In the genomic region with DNA sequence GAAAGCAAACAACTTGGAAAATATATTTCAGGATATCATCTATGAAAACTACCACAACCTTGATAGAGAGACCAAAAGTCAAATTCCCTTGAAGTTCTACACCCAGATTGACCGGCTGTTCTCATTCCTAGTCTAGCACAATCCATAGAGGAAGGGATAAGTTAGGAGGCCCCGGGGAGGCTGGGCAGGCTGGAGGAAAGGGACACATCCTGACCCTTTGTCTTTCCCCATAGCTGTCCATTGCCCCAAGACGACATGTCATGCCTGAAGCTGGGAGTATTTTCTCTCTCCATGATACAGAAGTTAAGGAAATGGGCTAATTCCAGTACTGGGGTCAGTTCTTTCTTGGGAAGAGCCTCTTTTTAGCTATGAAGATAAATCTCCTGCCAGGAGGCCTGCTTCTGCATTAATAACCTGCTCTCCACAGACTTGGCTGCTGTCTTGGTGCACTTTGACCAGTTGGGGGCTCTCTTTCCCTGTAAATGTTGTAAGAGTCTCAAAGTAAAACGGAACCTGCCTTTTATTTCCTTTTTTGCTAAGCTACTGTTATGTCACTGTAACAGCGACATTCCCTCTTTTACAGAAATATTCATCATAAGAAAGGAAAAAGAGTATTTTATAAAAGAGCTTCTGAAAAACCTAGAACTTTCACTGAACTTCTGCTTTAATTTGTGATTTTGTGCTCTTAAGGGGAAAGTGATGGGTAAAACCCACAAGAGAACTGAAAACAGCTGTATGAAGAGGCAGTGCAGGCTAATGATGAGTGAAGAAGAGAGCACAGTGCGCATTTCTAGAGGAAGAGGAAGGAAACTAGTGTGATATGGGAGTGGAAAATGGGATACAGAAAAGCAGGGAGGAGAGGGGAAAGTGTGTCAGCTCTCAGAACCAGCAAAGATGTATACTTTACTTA, we compare ENCODE assay signal across 10 cellular contexts. TPM values are rescaled to one million over a fixed set of nuclear protein-coding genes. Genes with fewer than 3 reads are reported as not detected.
A peak's percentile ranks its signal among the peaks of the same experiment; 100 is the strongest.
DNase-seq lines count a peak whose midpoint lies in the region; ATAC-seq, FAIRE-seq and TF ChIP-seq lines count a peak whose summit lies in the region.
"Not testable (repeated sequence)": the region's sequence is repeated elsewhere in the genome, so short reads cannot be mapped to it uniquely, and the experiment has no call there.
"Had no signal": no experiment of that assay in that cellular context is flagged by ENCODE, and none has a peak within 500 bp of the region (broad histone marks: within the 10 kb centered on the region; RNA-seq: fewer than 3 reads in every experiment).

No MANE protein-coding gene starts in this region.

- not testable (repeated sequence) for H2AK5ac ChIP-seq in H1 (ENCODE audit: low read depth, low read length)

- H3K23me2 ChIP-seq in H1 (ENCODE audit: low read depth, low read length), result not testable (repeated sequence)

- H2BK20ac ChIP-seq in H1 (ENCODE audit: low read length), result not testable (repeated sequence)

- not testable (repeated sequence) for H3K79me1 ChIP-seq in H1 (ENCODE audit: low read depth, low read length)

- peak; percentile 65 for FAIRE-seq in H1 (lab: Jason Lieb, UNC)

- 55% methylated on average over 6 of the region's 6 CpGs; no CpG with 5 or more reads in 1 of the 2 experiments for WGBS in H1 (ENCODE audit: extremely low coverage in 1 of 2, insufficient coverage in 1 of 2, insufficient read length in 1 of 2, insufficient replicate concordance in 2 of 2, low coverage in 1 of 2, low lambda C conversion rate in 2 of 2, missing lambda C conversion rate in 1 of 2), 2 experiments
- 38 to 40% methylated on average over 6 of the region's 6 CpGs for WGBS in lung, 2 donors

- H3K79me2 ChIP-seq in H1 (ENCODE audit: control insufficient read depth in 1 of 2, insufficient read depth in 2 of 2, low read length in 2 of 2), result not testable (repeated sequence)

- H3K27me3 Mint-ChIP-seq in activated CD8-positive, alpha-beta T cell treated with anti-CD3 and anti-CD28 coated beads for 36 hours, result not testable (repeated sequence)

- H3K27ac ChIP-seq in H1 (ENCODE audit: low read depth, low read length); lung (ENCODE audit: low read depth in 1 of 2, low read length in 1 of 2): not testable (repeated sequence)

- peak overlapping the region; percentile 6 for H3K4me3 Mint-ChIP-seq in activated CD8-positive, alpha-beta T cell treated with anti-CD3 and anti-CD28 coated beads for 36 hours

- not testable (repeated sequence) for H3K27ac Mint-ChIP-seq in activated CD8-positive, alpha-beta T cell treated with anti-CD3 and anti-CD28 coated beads for 36 hours

- not testable (repeated sequence) for H3K4me1 Mint-ChIP-seq in activated CD8-positive, alpha-beta T cell treated with anti-CD3 and anti-CD28 coated beads for 36 hours (ENCODE audit: low read depth)

- H4K8ac ChIP-seq in H1 (ENCODE audit: extremely low read depth, insufficient read depth, low read length), result not testable (repeated sequence)

- H3K9me3 Mint-ChIP-seq in activated CD8-positive, alpha-beta T cell treated with anti-CD3 and anti-CD28 coated beads for 36 hours, result not testable (repeated sequence)

- H3K4ac ChIP-seq in H1 (replicated peaks; ENCODE audit: insufficient read length, low read depth, low read length), result not testable (repeated sequence)

- H4K20me1 ChIP-seq in H1 (replicated peaks in 1 of 2; ENCODE audit: control insufficient read depth in 1 of 2, insufficient read depth in 2 of 2, low read length in 2 of 2), result not testable (repeated sequence)

- DNase-seq in GDM1 (lab: John Stamatoyannopoulos, UW), result peak; percentile 32
- peak; percentile 23 for DNase-seq in NCI-H748 (lab: John Stamatoyannopoulos, UW; ENCODE audit: unreplicated experiment)
- DNase-seq in activated CD8-positive, alpha-beta T cell treated with anti-CD3 and anti-CD28 coated beads for 36 hours, result peak; percentile 64
- DNase-seq in H1 (ENCODE audit: low read depth in 1 of 2, low spot score in 2 of 2); lung (ENCODE audit: low spot score): not testable (repeated sequence)
- DNase-seq in stromal cell of bone marrow (ENCODE audit: low read depth), result peak; percentile 6

- ATAC-seq in GM21381 (IDR thresholded peaks at IDR 0.05; ENCODE audit: unreplicated experiment) (peak; percentile 90), HG03135 (IDR thresholded peaks at IDR 0.05; ENCODE audit: unreplicated experiment) (peak; percentile 91), lung (ENCODE audit: insufficient read depth, low FRiP score) (peak; percentile 64)
- peak; percentile 99 for ATAC-seq in activated CD8-positive, alpha-beta T cell treated with anti-CD3 and anti-CD28 coated beads for 36 hours

- not testable (repeated sequence) for H3K14ac ChIP-seq in H1 (ENCODE audit: insufficient read length)

- not testable (repeated sequence) for H4K91ac ChIP-seq in H1 (replicated peaks; ENCODE audit: insufficient read length, low read length)

- not testable (repeated sequence) for TF ChIP-seq EP300 in H1 (IDR thresholded peaks at IDR 0.05; ENCODE audit: borderline replicate concordance in 1 of 2, low read depth in 2 of 2, low read length in 2 of 2)

- peak; percentile 60 for TF ChIP-seq CTCF in activated CD8-positive, alpha-beta T cell treated with anti-CD3 and anti-CD28 coated beads for 36 hours (IDR thresholded peaks at IDR 0.05)
- TF ChIP-seq CTCF in H1 (IDR thresholded peaks at IDR 0.05; ENCODE audit: control extremely low read depth in 1 of 3, insufficient read depth in 1 of 3, low read depth in 1 of 3, low read length in 3 of 3) (peak in 2 of 3 experiments; percentile 52 to 56; a peak in 3 of 4 replicates), lung (IDR thresholded peaks at IDR 0.05; ENCODE audit: control extremely low read depth, extremely low read depth) (peak; percentile 18)

- H2BK5ac ChIP-seq in H1 (ENCODE audit: low read depth, low read length), result not testable (repeated sequence)

- peak; percentile 54 to 66 for TF ChIP-seq RAD21 in H1 (IDR thresholded peaks at IDR 0.05 in 1 of 2, conservative IDR thresholded peaks at IDR 0.05 in 1 of 2; ENCODE audit: low read depth in 2 of 2, low read length in 2 of 2)

- H3K23ac ChIP-seq in H1 (ENCODE audit: insufficient read length), result not testable (repeated sequence)

- H2BK12ac ChIP-seq in H1 (ENCODE audit: low read depth, low read length), result not testable (repeated sequence)

- H3K18ac ChIP-seq in H1 (ENCODE audit: extremely low read depth, low read length), result not testable (repeated sequence)

- POLR2A ChIA-PET in activated CD8-positive, alpha-beta T cell treated with anti-CD3 and anti-CD28 coated beads for 36 hours (lab: Charles Lee), result interaction anchor here (0.6 kb wide), 2 partner anchors 38 to 133 kb away, joined by 3 read pairs; no protein-coding TSS in a partner anchor
- POLR2A ChIA-PET in H1 (lab: Charles Lee; ENCODE audit: partially characterized antibody), result not testable (repeated sequence)

- H3K36me3 Mint-ChIP-seq in activated CD8-positive, alpha-beta T cell treated with anti-CD3 and anti-CD28 coated beads for 36 hours (ENCODE audit: low read depth), result not testable (repeated sequence)

- not testable (repeated sequence) for H3K4me1 ChIP-seq in H1 (replicated peaks in 1 of 4; ENCODE audit: control insufficient read depth in 3 of 4, insufficient read depth in 4 of 4, low read length in 3 of 4); lung (ENCODE audit: control insufficient read depth in 2 of 2, insufficient read depth in 2 of 2, low read length in 2 of 2)

- not testable (repeated sequence) for H3K9ac ChIP-seq in H1 (replicated peaks in 1 of 4; ENCODE audit: extremely low read depth in 1 of 4, low read depth in 3 of 4, low read length in 3 of 4)

- H3K4me3 ChIP-seq in H1 (ENCODE audit: extremely low read depth in 1 of 4, insufficient read depth in 2 of 4, low read depth in 3 of 4, low read length in 4 of 4); lung: not testable (repeated sequence)

- H4K5ac ChIP-seq in H1 (ENCODE audit: insufficient read length, low read depth, low read length), result not testable (repeated sequence)

- not testable (repeated sequence) for H2BK15ac ChIP-seq in H1 (ENCODE audit: low read length)

- not testable (repeated sequence) for H3K56ac ChIP-seq in H1 (replicated peaks; ENCODE audit: insufficient read length, low read depth, low read length)

- intact Hi-C loops in activated CD8-positive, alpha-beta T cell treated with anti-CD3 and anti-CD28 coated beads for 36 hours (cut with micrococcal nuclease), result not testable (repeated sequence)

- H3K36me3 ChIP-seq in H1 (ENCODE audit: control insufficient read depth in 2 of 4, insufficient read depth in 4 of 4, low read length in 3 of 4); lung (ENCODE audit: control insufficient read depth in 2 of 2, insufficient read depth in 2 of 2, low read length in 2 of 2): not testable (repeated sequence)

- CTCF ChIA-PET in activated CD8-positive, alpha-beta T cell treated with anti-CD3 and anti-CD28 coated beads for 36 hours (lab: Charles Lee), result interaction anchor here (0.6 to 4.6 kb wide), 49 partner anchors 8 to 1049 kb away, joined by 3 to 38 read pairs (median 4); partner anchors contain the start of genes IFNW1 and KLHL9
- CTCF ChIA-PET in H1 (lab: Charles Lee; ENCODE audit: partially characterized antibody), result interaction anchor here (0.7 to 3.3 kb wide), 49 partner anchors 9 to 1012 kb away, joined by 3 to 27 read pairs (median 4); partner anchors contain the start of gene IFNA8

- H3K9me3 ChIP-seq in H1 (ENCODE audit: insufficient read depth in 2 of 2, low read depth in 1 of 2, low read length in 1 of 2); lung (ENCODE audit: control insufficient read depth in 2 of 2, insufficient read depth in 1 of 2, low read length in 1 of 2): not testable (repeated sequence)

- not testable (repeated sequence) for H2BK120ac ChIP-seq in H1 (replicated peaks; ENCODE audit: low read depth, low read length)

- H2AFZ ChIP-seq in H1 (ENCODE audit: low read length), result not testable (repeated sequence)

- not testable (repeated sequence) for H3K4me2 ChIP-seq in H1 (ENCODE audit: insufficient read depth in 1 of 2, low read depth in 2 of 2, low read length in 2 of 2)

- not testable (repeated sequence) for H3K27me3 ChIP-seq in H1 (replicated peaks in 1 of 4; ENCODE audit: control insufficient read depth in 3 of 4, extremely low read depth in 1 of 4, insufficient read depth in 3 of 4, low read length in 3 of 4); lung (ENCODE audit: control insufficient read depth, insufficient read depth)

- not testable (repeated sequence) for TF ChIP-seq POLR2A in H1 (IDR thresholded peaks at IDR 0.05; ENCODE audit: control extremely low read depth in 1 of 2, low read depth in 2 of 2, low read length in 2 of 2)

RNA-seq across cellular contexts. Expression of gene IFNA7, which starts 6.9 kb away (rescaled TPM):
- total RNA-seq in activated CD8-positive, alpha-beta T cell treated with anti-CD3 and anti-CD28 coated beads for 36 hours, result not detected
- total RNA-seq in H1 (2021; fragmentation: NEBNext Ultra II Directional; extraction: Animal tissue kit (Norgen Biotek cat#: 25700)), result not detected in 2 replicates
- not detected in 2 replicates for polyA plus RNA-seq in H1 (2011; rRNA removed)
- not detected for polyA plus RNA-seq in H1 (2011; cell fraction: cytosol; rRNA removed)
- not detected for polyA plus RNA-seq in H1 (2011; cell fraction: nucleus; rRNA removed)
- not detected in 4 replicates for polyA plus RNA-seq in H1 (2012, experiment 1 of 2)
- polyA plus RNA-seq in H1 (2012, experiment 2 of 2), result not detected
- polyA plus RNA-seq in H1 (2013, experiment 1 of 2), result not detected
- polyA plus RNA-seq in H1 (2013, experiment 2 of 2), result not detected
- polyA minus RNA-seq in H1 (2011; rRNA and poly(A)+ RNA removed), result not detected in 2 replicates
- polyA minus RNA-seq in H1 (2011; cell fraction: cytosol; rRNA and poly(A)+ RNA removed), result not detected
- polyA minus RNA-seq in H1 (2011; cell fraction: nucleus; rRNA and poly(A)+ RNA removed), result not detected
- total RNA-seq in lung, result not detected
- not detected for polyA plus RNA-seq in lung
- total RNA-seq: mesenteric fat pad had no signal
- polyA plus RNA-seq: adipose tissue had no signal

RNA-seq across cellular contexts. Expression of gene IFNA4, which starts 7.7 kb away (rescaled TPM):
- total RNA-seq in activated CD8-positive, alpha-beta T cell treated with anti-CD3 and anti-CD28 coated beads for 36 hours, result not detected
- not detected in 2 replicates for total RNA-seq in H1 (2021; fragmentation: NEBNext Ultra II Directional; extraction: Animal tissue kit (Norgen Biotek cat#: 25700))
- polyA plus RNA-seq in H1 (2011; rRNA removed) (not detected in 2 replicates), lung (not detected)
- not detected for polyA plus RNA-seq in H1 (2011; cell fraction: cytosol; rRNA removed)
- polyA plus RNA-seq in H1 (2011; cell fraction: nucleus; rRNA removed), result not detected
- not detected in 4 replicates for polyA plus RNA-seq in H1 (2012, experiment 1 of 2)
- not detected for polyA plus RNA-seq in H1 (2012, experiment 2 of 2)
- not detected for polyA plus RNA-seq in H1 (2013, experiment 1 of 2)
- polyA plus RNA-seq in H1 (2013, experiment 2 of 2), result not detected
- not detected in 2 replicates for polyA minus RNA-seq in H1 (2011; rRNA and poly(A)+ RNA removed)
- polyA minus RNA-seq in H1 (2011; cell fraction: cytosol; rRNA and poly(A)+ RNA removed), result not detected
- polyA minus RNA-seq in H1 (2011; cell fraction: nucleus; rRNA and poly(A)+ RNA removed), result not detected
- not detected for total RNA-seq in lung
- total RNA-seq: mesenteric fat pad had no signal
- polyA plus RNA-seq: adipose tissue had no signal

RNA-seq across cellular contexts. Expression of gene IFNA10, which starts 11.8 kb away (rescaled TPM):
- not detected for total RNA-seq in activated CD8-positive, alpha-beta T cell treated with anti-CD3 and anti-CD28 coated beads for 36 hours
- not detected in 2 replicates for total RNA-seq in H1 (2021; fragmentation: NEBNext Ultra II Directional; extraction: Animal tissue kit (Norgen Biotek cat#: 25700))
- polyA plus RNA-seq in H1 (2011; rRNA removed), result not detected in 2 replicates
- polyA plus RNA-seq in H1 (2011; cell fraction: cytosol; rRNA removed), result not detected
- polyA plus RNA-seq in H1 (2011; cell fraction: nucleus; rRNA removed), result not detected
- not detected in 4 replicates for polyA plus RNA-seq in H1 (2012, experiment 1 of 2)
- not detected for polyA plus RNA-seq in H1 (2012, experiment 2 of 2)
- not detected for polyA plus RNA-seq in H1 (2013, experiment 1 of 2)
- not detected for polyA plus RNA-seq in H1 (2013, experiment 2 of 2)
- not detected in 2 replicates for polyA minus RNA-seq in H1 (2011; rRNA and poly(A)+ RNA removed)
- polyA minus RNA-seq in H1 (2011; cell fraction: cytosol; rRNA and poly(A)+ RNA removed), result not detected
- polyA minus RNA-seq in H1 (2011; cell fraction: nucleus; rRNA and poly(A)+ RNA removed), result not detected
- total RNA-seq in lung, result not detected
- polyA plus RNA-seq in lung, result not detected
- total RNA-seq: mesenteric fat pad had no signal
- polyA plus RNA-seq: adipose tissue had no signal

RNA-seq across cellular contexts. Expression of gene IFNA16, which starts 22.0 kb away (rescaled TPM):
- not detected for total RNA-seq in activated CD8-positive, alpha-beta T cell treated with anti-CD3 and anti-CD28 coated beads for 36 hours
- not detected in 2 replicates for total RNA-seq in H1 (2021; fragmentation: NEBNext Ultra II Directional; extraction: Animal tissue kit (Norgen Biotek cat#: 25700))
- not detected in 2 replicates for polyA plus RNA-seq in H1 (2011; rRNA removed)
- not detected for polyA plus RNA-seq in H1 (2011; cell fraction: cytosol; rRNA removed)
- not detected for polyA plus RNA-seq in H1 (2011; cell fraction: nucleus; rRNA removed)
- not detected in 4 replicates for polyA plus RNA-seq in H1 (2012, experiment 1 of 2)
- not detected for polyA plus RNA-seq in H1 (2012, experiment 2 of 2)
- polyA plus RNA-seq in H1 (2013, experiment 1 of 2), result not detected
- polyA plus RNA-seq in H1 (2013, experiment 2 of 2), result not detected
- not detected in 2 replicates for polyA minus RNA-seq in H1 (2011; rRNA and poly(A)+ RNA removed)
- not detected for polyA minus RNA-seq in H1 (2011; cell fraction: cytosol; rRNA and poly(A)+ RNA removed)
- polyA minus RNA-seq in H1 (2011; cell fraction: nucleus; rRNA and poly(A)+ RNA removed), result not detected
- total RNA-seq in lung, result not detected
- not detected for polyA plus RNA-seq in lung
- total RNA-seq: mesenteric fat pad had no signal
- polyA plus RNA-seq: adipose tissue had no signal

RNA-seq across cellular contexts. Expression of gene IFNA21, which starts 28.7 kb away (rescaled TPM):
- not detected for total RNA-seq in activated CD8-positive, alpha-beta T cell treated with anti-CD3 and anti-CD28 coated beads for 36 hours
- not detected in 2 replicates for total RNA-seq in H1 (2021; fragmentation: NEBNext Ultra II Directional; extraction: Animal tissue kit (Norgen Biotek cat#: 25700))
- polyA plus RNA-seq in H1 (2011; rRNA removed) (not detected in 2 replicates), lung (not detected)
- polyA plus RNA-seq in H1 (2011; cell fraction: cytosol; rRNA removed), result not detected
- not detected for polyA plus RNA-seq in H1 (2011; cell fraction: nucleus; rRNA removed)
- polyA plus RNA-seq in H1 (2012, experiment 1 of 2), result not detected in 4 replicates
- polyA plus RNA-seq in H1 (2012, experiment 2 of 2), result not detected
- not detected for polyA plus RNA-seq in H1 (2013, experiment 1 of 2)
- polyA plus RNA-seq in H1 (2013, experiment 2 of 2), result not detected
- polyA minus RNA-seq in H1 (2011; rRNA and poly(A)+ RNA removed), result not detected in 2 replicates
- polyA minus RNA-seq in H1 (2011; cell fraction: cytosol; rRNA and poly(A)+ RNA removed), result not detected
- polyA minus RNA-seq in H1 (2011; cell fraction: nucleus; rRNA and poly(A)+ RNA removed), result not detected
- not detected for total RNA-seq in lung
- total RNA-seq: mesenteric fat pad had no signal
- polyA plus RNA-seq: adipose tissue had no signal
